8 cellular contexts compared by ENCODE assay signal in genomic region chr1:235917267-235917811, GRCh38. TPM values are rescaled to one million over a fixed set of nuclear protein-coding genes. Genes with fewer than 3 reads are reported as not detected.
DNase-seq lines count a peak whose midpoint lies in the region; ATAC-seq, FAIRE-seq and TF ChIP-seq lines count a peak whose summit lies in the region.

No MANE protein-coding gene starts in this region.

- no peak for FAIRE-seq in D721Med (lab: Jason Lieb, UNC)

- peaks cover 44 to 45% of the 10 kb centered on the region in 2 experiments for H3K4me1 ChIP-seq in SK-N-SH (ENCODE audit: control insufficient read depth in 1 of 2, insufficient read depth in 2 of 2, low read depth in 1 of 2, low read length in 1 of 2)

- no peaks in the 10 kb centered on the region for H4K20me1 ChIP-seq in SK-N-SH (ENCODE audit: insufficient read depth)

- H3K9me3 ChIP-seq in AG04450 (ENCODE audit: control insufficient read depth, insufficient read depth, low read length) (no peaks in the 10 kb centered on the region), SK-N-SH (no peaks in the 10 kb centered on the region)

- H3K4me1 Mint-ChIP-seq in activated naive CD8-positive, alpha-beta T cell (ENCODE audit: low read depth): peaks cover 32% of the 10 kb centered on the region

- TF ChIP-seq RAD21 in SK-N-SH (IDR thresholded peaks at IDR 0.05; ENCODE audit: low read length): no peak

- CTCF ChIA-PET in AG04450 (lab: Charles Lee) (interaction anchor here (0.6 to 2.7 kb wide), 4 partner anchors 16 to 135 kb away, joined by 3 to 20 read pairs (median 3); no protein-coding TSS in a partner anchor), SK-N-SH (lab: Yijun Ruan, JAX) (interaction anchor here (1.1 to 5.2 kb wide), 3 partner anchors 12 to 54 kb away, joined by 4 to 32 read pairs (median 5); no protein-coding TSS in a partner anchor)

- no peaks in the 10 kb centered on the region for H3K9me2 ChIP-seq in SK-N-SH

- no peaks in the 10 kb centered on the region for H3K27me3 Mint-ChIP-seq in activated naive CD8-positive, alpha-beta T cell

- POLR2A ChIA-PET in AG04450 (lab: Yijun Ruan, JAX) (interaction anchor here (0.5 to 1.6 kb wide), 4 partner anchors 8 to 68 kb away, joined by 3 to 6 read pairs (median 6); no protein-coding TSS in a partner anchor), SK-N-SH (lab: Yijun Ruan, JAX) (interaction anchor here (0.8 to 1.9 kb wide), 3 partner anchors 50 to 54 kb away, joined by 3 to 10 read pairs (median 5); no protein-coding TSS in a partner anchor)

- H3K9me3 Mint-ChIP-seq in activated naive CD8-positive, alpha-beta T cell (ENCODE audit: low read depth): no peaks in the 10 kb centered on the region

- 2% methylated on average over 8 of the region's 8 CpGs for WGBS in SK-N-SH (ENCODE audit: low lambda C conversion rate)

- no peak overlapping the region for H3K4me3 ChIP-seq in AG04450 (ENCODE audit: low read depth, low read length)
- no peak overlapping the region for H3K4me3 ChIP-seq in SK-N-SH (ENCODE audit: low read depth in 2 of 2, low read length in 1 of 2)

- H3K79me2 ChIP-seq in SK-N-SH (ENCODE audit: insufficient read depth): no peaks in the 10 kb centered on the region

- peak overlapping the region; percentile 70 for H3K4me2 ChIP-seq in SK-N-SH

- peak overlapping the region; percentile 58 for H3K9ac ChIP-seq in SK-N-SH

- H3K27ac ChIP-seq in AG04450 (ENCODE audit: low read depth, low read length) (peak overlapping the region; percentile 62), SK-N-SH (ENCODE audit: low read depth in 2 of 2, low read length in 1 of 2) (peak overlapping the region; percentile 93 to 97)

- no peaks in the 10 kb centered on the region for H3K36me3 ChIP-seq in SK-N-SH (replicated peaks in 1 of 2; ENCODE audit: control insufficient read depth in 1 of 2, insufficient read depth in 2 of 2, low read length in 1 of 2)

- H2AFZ ChIP-seq in SK-N-SH (ENCODE audit: low read depth): no peak overlapping the region

- no peaks in the 10 kb centered on the region for H3K27me3 ChIP-seq in AG04450 (ENCODE audit: control insufficient read depth, insufficient read depth, low read length)
- H3K27me3 ChIP-seq in SK-N-SH (ENCODE audit: insufficient read depth): no peaks in the 10 kb centered on the region

- DNase-seq in AG04450 (ENCODE audit: low read depth, low spot score) (peak; percentile 95), SK-N-SH (peak; percentile 66), left ventricle myocardium superior (peak; percentile 50), D721Med (ENCODE audit: insufficient read length, low spot score) (no peak)
- DNase-seq in stimulated activated CD4-positive, alpha-beta T cell treated with anti-CD3 and anti-CD28 coated beads, Interleukin-12 subunit alpha, Interleukin-12 subunit beta, amount 100 ng/mL, for 24 hours (ENCODE audit: low read depth in 2 of 2): peak; percentile 43 to 49

- peak overlapping the region; percentile 97 for H3K27ac Mint-ChIP-seq in activated naive CD8-positive, alpha-beta T cell

- H3K36me3 Mint-ChIP-seq in activated naive CD8-positive, alpha-beta T cell: no peaks in the 10 kb centered on the region

- TF ChIP-seq CTCF in AG04450 (IDR thresholded peaks at IDR 0.05; ENCODE audit: low read depth, low read length): no peak
- TF ChIP-seq CTCF in SK-N-SH (IDR thresholded peaks at IDR 0.05): no peak
- TF ChIP-seq CTCF in D721Med (IDR thresholded peaks at IDR 0.05; ENCODE audit: insufficient read depth, missing control alignments): no peak

- intact Hi-C loops in left ventricle myocardium superior (cut with micrococcal nuclease): no loop called here

- ATAC-seq in GM19025 (IDR thresholded peaks at IDR 0.05; ENCODE audit: low read depth, unreplicated experiment) (peak; percentile 92), HG03558 (IDR thresholded peaks at IDR 0.05; ENCODE audit: extremely low read depth, unreplicated experiment) (peak; percentile 92), left ventricle myocardium superior (peak; percentile 95)

- peak; percentile 72 to 96 for TF ChIP-seq EP300 in SK-N-SH (IDR thresholded peaks at IDR 0.05; ENCODE audit: borderline replicate concordance in 1 of 2, low read depth in 1 of 2, low read length in 1 of 2)

- peaks cover 29% of the 10 kb centered on the region for H3F3A ChIP-seq in SK-N-SH (replicated peaks; ENCODE audit: insufficient read depth)

- peak overlapping the region; percentile 52 for H3K4me3 Mint-ChIP-seq in activated naive CD8-positive, alpha-beta T cell

TF ChIP-seq in SK-N-SH, 30 proteins besides CTCF, POLR2A, EP300 and RAD21 (continues in another document):
- TF ChIP-seq TCF12 (IDR thresholded peaks at IDR 0.05) (peak; percentile 95), RCOR1 (IDR thresholded peaks at IDR 0.05; ENCODE audit: low read length) (peak; percentile 40; the same call in 1 of the 2 replicates), ZBTB33 (IDR thresholded peaks at IDR 0.05; ENCODE audit: borderline replicate concordance, low read depth) (peak; percentile 89), FOSL2 (IDR thresholded peaks at IDR 0.05; ENCODE audit: borderline replicate concordance, low read depth) (peak; percentile 97), RXRA (IDR thresholded peaks at IDR 0.05; ENCODE audit: borderline replicate concordance, low read depth) (peak; percentile 87; the same call in 1 of the 2 replicates), USF2 (IDR thresholded peaks at IDR 0.05; ENCODE audit: borderline replicate concordance, low read depth, low read length) (peak; percentile 32; the same call in 1 of the 2 replicates), GATA2 (CRISPR knock-in tag; IDR thresholded peaks at IDR 0.05) (no peak), FOXJ3 (CRISPR knock-in tag; IDR thresholded peaks at IDR 0.05) (no peak), IRF3 (IDR thresholded peaks at IDR 0.05; ENCODE audit: low read depth, low read length) (no peak), NRF1 (IDR thresholded peaks at IDR 0.05; ENCODE audit: low read depth, low read length) (no peak), MEF2A (IDR thresholded peaks at IDR 0.05; ENCODE audit: borderline replicate concordance, low read depth) (peak; percentile 82; the same call in 1 of the 2 replicates), TAF1 (IDR thresholded peaks at IDR 0.05; ENCODE audit: borderline replicate concordance, low read depth, low read length) (peak; percentile 38; the same call in 1 of the 2 replicates), SMC3 (IDR thresholded peaks at IDR 0.05; ENCODE audit: low read depth, low read length) (0 out of 2 replicates have a peak, but pooled peaks have one; percentile 8), TEAD4 (IDR thresholded peaks at IDR 0.05; ENCODE audit: borderline replicate concordance, insufficient read depth) (peak; percentile 79), RFX5 (IDR thresholded peaks at IDR 0.05; ENCODE audit: low read length) (no peak), FOXM1 (IDR thresholded peaks at IDR 0.05; ENCODE audit: low read depth) (peak; percentile 58; the same call in 1 of the 2 replicates), POLR2AphosphoS5 (IDR thresholded peaks at IDR 0.05; ENCODE audit: low read depth, low read length) (peak; percentile 69; the same call in 1 of the 2 replicates), MXI1 (IDR thresholded peaks at IDR 0.05; ENCODE audit: low read depth, low read length) (peak; percentile 62; the same call in 1 of the 2 replicates), EZH2phosphoT487 (IDR thresholded peaks at IDR 0.05; ENCODE audit: borderline replicate concordance, low read depth) (no peak), NFIC (IDR thresholded peaks at IDR 0.05; ENCODE audit: borderline replicate concordance) (peak; percentile 99), GABPA (IDR thresholded peaks at IDR 0.05; ENCODE audit: low read depth) (no peak; the same call in 1 of the 2 replicates)

RNA-seq across cellular contexts. Expression of gene LYST, which starts 50.6 kb away (rescaled TPM):
- polyA plus RNA-seq in AG04450 (2011; rRNA removed) (5.6 and 6.5 TPM in 2 replicates), SK-N-SH (2012; rRNA removed) (3.9 and 4.6 TPM in 2 replicates)
- 11.6 and 21.3 TPM in 2 replicates for polyA minus RNA-seq in AG04450 (2011; rRNA and poly(A)+ RNA removed)
- polyA plus RNA-seq in SK-N-SH (2012; cell fraction: cytosol; rRNA removed): 3.3 and 4.3 TPM in 2 replicates
- polyA plus RNA-seq in SK-N-SH (2012; cell fraction: nucleus; rRNA removed): 7.6 and 11.9 TPM in 2 replicates
- total RNA-seq in left ventricle myocardium superior: 11.9 TPM
